8 cellular contexts compared by ENCODE assay signal in the genomic region with DNA sequence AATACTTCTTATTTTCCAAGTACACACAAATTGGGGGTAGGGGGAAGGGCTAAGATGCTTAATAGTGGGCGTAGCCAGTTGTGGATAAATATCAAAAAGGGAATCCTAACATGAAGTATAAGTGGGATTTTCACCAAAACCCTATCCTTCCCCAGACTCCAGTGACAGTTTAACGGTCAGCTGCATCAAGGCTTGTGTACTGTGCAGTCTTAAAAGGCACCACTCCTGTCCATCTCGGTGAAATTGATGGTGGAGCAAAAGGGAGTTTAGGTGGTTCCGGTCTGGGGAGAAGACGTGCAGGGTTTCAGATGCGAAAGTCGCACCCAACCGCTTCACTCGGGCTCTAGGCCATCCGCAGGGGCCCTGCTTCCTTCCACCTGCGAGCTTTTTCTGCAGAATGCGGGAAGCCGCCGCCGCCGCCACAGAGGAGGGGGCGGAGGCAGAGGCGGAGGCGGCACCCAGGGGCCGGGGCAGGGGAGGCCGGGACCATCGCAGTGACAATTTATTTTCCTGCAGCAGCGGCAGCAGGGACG. TPM values are rescaled to one million over a fixed set of nuclear protein-coding genes. Genes with fewer than 3 reads are reported as not detected.
A peak's percentile ranks its signal among the peaks of the same experiment; 100 is the strongest.
DNase-seq lines count a peak whose midpoint lies in the region; ATAC-seq and TF ChIP-seq lines count a peak whose summit lies in the region.

A gene (plus strand): TSS at position 492 of the 533 bp plus-strand sequence. CDS start 21,464 bp downstream, outside the sequence.

- H3K27ac Mint-ChIP-seq in CD4-positive, alpha-beta T cell: peak within 1 kb of the TSS; percentile 91

- no peak for TF ChIP-seq POLR2A in adrenal gland (IDR thresholded peaks at IDR 0.05)

- peak within 1 kb of the TSS; percentile 99 for H3K4me3 Mint-ChIP-seq in CD4-positive, alpha-beta T cell

- intact Hi-C loops in CD4-positive, alpha-beta T cell (cut with DNase I, micrococcal nuclease): loop anchor here in 1 of 2 experiments (5.0 kb wide), 1 partner anchor 43 kb away; no protein-coding TSS in a partner anchor
- intact Hi-C loops in adrenal gland (cut with DNase I): no loop called here

- H3K9me3 ChIP-seq in CD4-positive, alpha-beta T cell (ENCODE audit: control insufficient read depth, low read length): no peaks in the 10 kb centered on the region
- H3K9me3 ChIP-seq in adrenal gland (replicated peaks in 1 of 3) (no peaks in the 10 kb centered on the region), iPS-15b (ENCODE audit: control insufficient read depth, insufficient read depth, low read length) (no peaks in the 10 kb centered on the region)

- peak within 1 kb of the TSS; percentile 76 for H3K27ac ChIP-seq in CD4-positive, alpha-beta T cell (ENCODE audit: low read depth, low read length)
- H3K27ac ChIP-seq in HL-60 (replicated peaks) (peak within 1 kb of the TSS; percentile 98), adrenal gland (peak within 1 kb of the TSS; percentile 26 to 98 (median 95))

- peak within 1 kb of the TSS; percentile 32 for H3K9ac ChIP-seq in iPS-15b (ENCODE audit: low read depth, low read length)

- H3K36me3 ChIP-seq in adrenal gland (replicated peaks in 1 of 2) (no peaks in the 10 kb centered on the region), iPS-15b (ENCODE audit: control insufficient read depth, insufficient read depth, low read length) (no peaks in the 10 kb centered on the region)

- peak; percentile 15 for TF ChIP-seq CTCF in CD4-positive, alpha-beta T cell (IDR thresholded peaks at IDR 0.05)
- TF ChIP-seq CTCF in HL-60 (IDR thresholded peaks at IDR 0.05; ENCODE audit: insufficient read depth, low read length) (no peak), adrenal gland (IDR thresholded peaks at IDR 0.05) (no peak)

- POLR2A ChIA-PET in CD4-positive, alpha-beta T cell (lab: Charles Lee): interaction anchor here (0.6 to 3.5 kb wide), 37 partner anchors 8 to 1017 kb away, joined by 3 to 33 read pairs (median 5); a partner anchor contains a TSS

- peak within 1 kb of the TSS; percentile 82 for H3K4me3 ChIP-seq in HL-60 (replicated peaks; ENCODE audit: insufficient read depth, low read length)
- peak within 1 kb of the TSS; percentile 52 to 83 (median 72) for H3K4me3 ChIP-seq in adrenal gland
- H3K4me3 ChIP-seq in iPS-15b (ENCODE audit: low read depth, low read length): peak within 1 kb of the TSS; percentile 80

- CTCF ChIA-PET in CD4-positive, alpha-beta T cell (lab: Charles Lee): interaction anchor here (0.6 to 1.3 kb wide), 5 partner anchors 44 to 112 kb away, joined by 3 to 4 read pairs (median 3); a partner anchor contains a TSS

- no peaks in the 10 kb centered on the region for H3K27me3 Mint-ChIP-seq in CD4-positive, alpha-beta T cell

- no peaks in the 10 kb centered on the region for H3K9me3 Mint-ChIP-seq in CD4-positive, alpha-beta T cell

- H3K36me3 Mint-ChIP-seq in CD4-positive, alpha-beta T cell (ENCODE audit: low read depth): peaks cover 34% of the 10 kb centered on the region

- peak in 9 of 10 experiments; percentile 59 to 79 (median 72) for DNase-seq in CD4-positive, alpha-beta T cell
- DNase-seq in HL-60 (ENCODE audit: low read depth in 1 of 2, low spot score in 1 of 2) (peak; percentile 47 to 88), SW 1271 (lab: John Stamatoyannopoulos, UW) (peak; percentile 37 to 63), adrenal gland (peak in 6 of 7 donors; percentile 36 to 78 (median 62)), iPS-NIHi7 (ENCODE audit: extremely low spot score) (no peak)
- DNase-seq in stimulated activated CD4-positive, alpha-beta T cell treated with anti-CD3 and anti-CD28 coated beads, Interleukin-12 subunit alpha, Interleukin-12 subunit beta, amount 100 ng/mL, for 24 hours (ENCODE audit: low read depth in 2 of 2): peak; percentile 54 to 68

- no peaks in the 10 kb centered on the region for H3K27me3 ChIP-seq in CD4-positive, alpha-beta T cell (ENCODE audit: control insufficient read depth, insufficient read depth, low read length)
- H3K27me3 ChIP-seq in HL-60 (ENCODE audit: insufficient read depth, poor library complexity, severe bottlenecking): no peaks in the 10 kb centered on the region
- H3K27me3 ChIP-seq in adrenal gland: no peaks in the 10 kb centered on the region
- peaks cover 25% of the 10 kb centered on the region for H3K27me3 ChIP-seq in iPS-15b (ENCODE audit: control insufficient read depth, insufficient read depth, low read length)

- peaks cover 66% of the 10 kb centered on the region for H3K4me1 Mint-ChIP-seq in CD4-positive, alpha-beta T cell (ENCODE audit: low read depth)

- H3K4me1 ChIP-seq in adrenal gland (replicated peaks in 1 of 2): peaks cover 23 to 46% of the 10 kb centered on the region in 2 donors
- H3K4me1 ChIP-seq in iPS-15b (ENCODE audit: control insufficient read depth, insufficient read depth, low read length): peaks cover 4% of the 10 kb centered on the region

- 1 to 6% (median 2%) methylated on average over 16 to 24 of the region's 24 CpGs for WGBS in adrenal gland, 4 donors

- peak; percentile 78 for ATAC-seq in CD4-positive, alpha-beta T cell (ENCODE audit: poor library complexity)
- ATAC-seq in GM19467 (IDR thresholded peaks at IDR 0.05; ENCODE audit: unreplicated experiment): peak; percentile 40

RNA-seq across cellular contexts. Expression of the gene that starts here (rescaled TPM):
- 10 to 100 TPM; 23.7 to 26.7 TPM for total RNA-seq in CD4-positive, alpha-beta T cell
- 100 to 1,000 TPM in 1 of 8 donors, 10 to 100 TPM in 7; 11.0 to 108 (median 57.4) TPM for total RNA-seq in adrenal gland
- polyA plus RNA-seq in adrenal gland: 10 to 100 TPM; 22.0 to 49.2 (median 27.0) TPM
